In the genomic region with DNA sequence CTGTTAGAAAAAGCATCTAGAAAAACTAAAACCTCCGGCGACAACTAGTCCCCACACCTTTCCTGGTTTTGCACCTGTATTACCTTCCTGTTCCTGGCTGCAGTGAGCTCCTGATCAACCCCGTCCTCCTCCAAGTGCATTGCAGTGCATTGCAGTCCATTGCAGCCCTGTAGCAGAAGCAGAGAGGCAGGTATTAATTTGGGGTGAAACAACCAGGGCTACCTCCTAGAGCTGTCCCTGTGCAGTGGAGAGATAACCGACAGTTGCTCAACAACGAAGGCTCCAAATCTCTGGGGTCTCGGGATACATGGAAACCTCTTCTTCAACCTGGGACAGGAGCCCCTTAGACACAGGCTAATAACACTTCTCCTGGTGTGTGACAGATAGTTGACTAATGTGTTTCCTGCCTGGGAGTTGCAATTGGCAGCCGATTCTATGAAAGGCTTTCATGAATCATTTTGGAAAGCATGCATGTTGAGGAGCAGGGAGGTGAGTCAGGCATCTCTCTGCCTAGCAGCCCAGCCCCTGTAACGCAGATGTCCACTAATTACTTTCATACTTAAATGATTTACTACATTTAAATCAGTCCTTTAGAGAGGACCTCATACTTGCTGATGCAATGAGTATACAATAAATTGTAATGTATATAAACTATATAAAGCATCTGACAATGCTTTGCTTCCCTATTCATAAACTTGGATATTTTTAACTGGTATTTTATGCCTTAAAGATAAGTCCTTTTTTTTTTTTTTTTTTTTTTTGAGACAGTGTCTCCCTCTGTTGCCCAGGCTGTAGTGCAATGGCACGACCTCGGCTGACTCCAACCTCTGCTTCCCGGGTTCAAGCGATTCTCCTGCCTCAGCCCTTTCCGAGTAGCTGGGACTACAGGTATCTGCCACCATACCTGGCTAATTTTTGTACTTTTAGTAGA, we compare ENCODE assay signal across 2 cellular contexts.
TF ChIP-seq lines count a peak whose summit lies in the region.

No MANE protein-coding gene starts in this region.

TF ChIP-seq in HEK293, 187 proteins besides CTCF, POLR2A, EP300 and RAD21 (continued from another document):
- TF ChIP-seq ZNF366 (tag by site-specific recombination; conservative IDR thresholded peaks at IDR 0.05) (peak; percentile 52; the same call in 1 of the 2 replicates), ZBTB17 (tag by site-specific recombination; IDR thresholded peaks at IDR 0.05) (peak; percentile 41; the same call in 1 of the 2 replicates), SP7 (tag by site-specific recombination; IDR thresholded peaks at IDR 0.05) (peak; percentile 62)

TF ChIP-seq in SK-N-SH, 30 proteins besides CTCF, POLR2A, EP300 and RAD21 (continued from another document):
- TF ChIP-seq, protein P1, sequence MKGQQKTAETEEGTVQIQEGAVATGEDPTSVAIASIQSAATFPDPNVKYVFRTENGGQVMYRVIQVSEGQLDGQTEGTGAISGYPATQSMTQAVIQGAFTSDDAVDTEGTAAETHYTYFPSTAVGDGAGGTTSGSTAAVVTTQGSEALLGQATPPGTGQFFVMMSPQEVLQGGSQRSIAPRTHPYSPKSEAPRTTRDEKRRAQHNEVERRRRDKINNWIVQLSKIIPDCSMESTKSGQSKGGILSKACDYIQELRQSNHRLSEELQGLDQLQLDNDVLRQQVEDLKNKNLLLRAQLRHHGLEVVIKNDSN (IDR thresholded peaks at IDR 0.05; ENCODE audit: borderline replicate concordance, low read depth), result no peak
- TF ChIP-seq POLR2AphosphoS5 (IDR thresholded peaks at IDR 0.05; ENCODE audit: low read depth, low read length), result peak; percentile 92
- TF ChIP-seq JUND (IDR thresholded peaks at IDR 0.05), result peak; percentile 98
- no peak for TF ChIP-seq EZH2phosphoT487 (IDR thresholded peaks at IDR 0.05; ENCODE audit: borderline replicate concordance, low read depth)
- TF ChIP-seq SIN3A (IDR thresholded peaks at IDR 0.05; ENCODE audit: borderline replicate concordance, low read depth, low read length), result peak; percentile 87
- TF ChIP-seq, protein P2, sequence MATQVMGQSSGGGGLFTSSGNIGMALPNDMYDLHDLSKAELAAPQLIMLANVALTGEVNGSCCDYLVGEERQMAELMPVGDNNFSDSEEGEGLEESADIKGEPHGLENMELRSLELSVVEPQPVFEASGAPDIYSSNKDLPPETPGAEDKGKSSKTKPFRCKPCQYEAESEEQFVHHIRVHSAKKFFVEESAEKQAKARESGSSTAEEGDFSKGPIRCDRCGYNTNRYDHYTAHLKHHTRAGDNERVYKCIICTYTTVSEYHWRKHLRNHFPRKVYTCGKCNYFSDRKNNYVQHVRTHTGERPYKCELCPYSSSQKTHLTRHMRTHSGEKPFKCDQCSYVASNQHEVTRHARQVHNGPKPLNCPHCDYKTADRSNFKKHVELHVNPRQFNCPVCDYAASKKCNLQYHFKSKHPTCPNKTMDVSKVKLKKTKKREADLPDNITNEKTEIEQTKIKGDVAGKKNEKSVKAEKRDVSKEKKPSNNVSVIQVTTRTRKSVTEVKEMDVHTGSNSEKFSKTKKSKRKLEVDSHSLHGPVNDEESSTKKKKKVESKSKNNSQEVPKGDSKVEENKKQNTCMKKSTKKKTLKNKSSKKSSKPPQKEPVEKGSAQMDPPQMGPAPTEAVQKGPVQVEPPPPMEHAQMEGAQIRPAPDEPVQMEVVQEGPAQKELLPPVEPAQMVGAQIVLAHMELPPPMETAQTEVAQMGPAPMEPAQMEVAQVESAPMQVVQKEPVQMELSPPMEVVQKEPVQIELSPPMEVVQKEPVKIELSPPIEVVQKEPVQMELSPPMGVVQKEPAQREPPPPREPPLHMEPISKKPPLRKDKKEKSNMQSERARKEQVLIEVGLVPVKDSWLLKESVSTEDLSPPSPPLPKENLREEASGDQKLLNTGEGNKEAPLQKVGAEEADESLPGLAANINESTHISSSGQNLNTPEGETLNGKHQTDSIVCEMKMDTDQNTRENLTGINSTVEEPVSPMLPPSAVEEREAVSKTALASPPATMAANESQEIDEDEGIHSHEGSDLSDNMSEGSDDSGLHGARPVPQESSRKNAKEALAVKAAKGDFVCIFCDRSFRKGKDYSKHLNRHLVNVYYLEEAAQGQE (IDR thresholded peaks at IDR 0.05; ENCODE audit: low read depth, low read length), result peak; percentile 75
- no peak; the same call in 1 of the 2 replicates for TF ChIP-seq RCOR1 (IDR thresholded peaks at IDR 0.05; ENCODE audit: low read length)
- no peak for TF ChIP-seq FOXJ3 (CRISPR knock-in tag; IDR thresholded peaks at IDR 0.05)
- TF ChIP-seq, protein P3, sequence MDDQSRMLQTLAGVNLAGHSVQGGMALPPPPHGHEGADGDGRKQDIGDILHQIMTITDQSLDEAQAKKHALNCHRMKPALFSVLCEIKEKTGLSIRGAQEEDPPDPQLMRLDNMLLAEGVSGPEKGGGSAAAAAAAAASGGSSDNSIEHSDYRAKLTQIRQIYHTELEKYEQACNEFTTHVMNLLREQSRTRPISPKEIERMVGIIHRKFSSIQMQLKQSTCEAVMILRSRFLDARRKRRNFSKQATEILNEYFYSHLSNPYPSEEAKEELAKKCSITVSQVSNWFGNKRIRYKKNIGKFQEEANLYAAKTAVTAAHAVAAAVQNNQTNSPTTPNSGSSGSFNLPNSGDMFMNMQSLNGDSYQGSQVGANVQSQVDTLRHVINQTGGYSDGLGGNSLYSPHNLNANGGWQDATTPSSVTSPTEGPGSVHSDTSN (IDR thresholded peaks at IDR 0.05), result peak; percentile 98
- TF ChIP-seq MEF2A (IDR thresholded peaks at IDR 0.05; ENCODE audit: borderline replicate concordance, low read depth), result no peak
- TF ChIP-seq, protein P4, sequence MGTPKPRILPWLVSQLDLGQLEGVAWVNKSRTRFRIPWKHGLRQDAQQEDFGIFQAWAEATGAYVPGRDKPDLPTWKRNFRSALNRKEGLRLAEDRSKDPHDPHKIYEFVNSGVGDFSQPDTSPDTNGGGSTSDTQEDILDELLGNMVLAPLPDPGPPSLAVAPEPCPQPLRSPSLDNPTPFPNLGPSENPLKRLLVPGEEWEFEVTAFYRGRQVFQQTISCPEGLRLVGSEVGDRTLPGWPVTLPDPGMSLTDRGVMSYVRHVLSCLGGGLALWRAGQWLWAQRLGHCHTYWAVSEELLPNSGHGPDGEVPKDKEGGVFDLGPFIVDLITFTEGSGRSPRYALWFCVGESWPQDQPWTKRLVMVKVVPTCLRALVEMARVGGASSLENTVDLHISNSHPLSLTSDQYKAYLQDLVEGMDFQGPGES (IDR thresholded peaks at IDR 0.05; ENCODE audit: low read depth, low read length), result no peak
- peak; percentile 47; the same call in 1 of the 2 replicates for TF ChIP-seq YY1 (IDR thresholded peaks at IDR 0.05; ENCODE audit: low read depth)
- TF ChIP-seq, protein P5, sequence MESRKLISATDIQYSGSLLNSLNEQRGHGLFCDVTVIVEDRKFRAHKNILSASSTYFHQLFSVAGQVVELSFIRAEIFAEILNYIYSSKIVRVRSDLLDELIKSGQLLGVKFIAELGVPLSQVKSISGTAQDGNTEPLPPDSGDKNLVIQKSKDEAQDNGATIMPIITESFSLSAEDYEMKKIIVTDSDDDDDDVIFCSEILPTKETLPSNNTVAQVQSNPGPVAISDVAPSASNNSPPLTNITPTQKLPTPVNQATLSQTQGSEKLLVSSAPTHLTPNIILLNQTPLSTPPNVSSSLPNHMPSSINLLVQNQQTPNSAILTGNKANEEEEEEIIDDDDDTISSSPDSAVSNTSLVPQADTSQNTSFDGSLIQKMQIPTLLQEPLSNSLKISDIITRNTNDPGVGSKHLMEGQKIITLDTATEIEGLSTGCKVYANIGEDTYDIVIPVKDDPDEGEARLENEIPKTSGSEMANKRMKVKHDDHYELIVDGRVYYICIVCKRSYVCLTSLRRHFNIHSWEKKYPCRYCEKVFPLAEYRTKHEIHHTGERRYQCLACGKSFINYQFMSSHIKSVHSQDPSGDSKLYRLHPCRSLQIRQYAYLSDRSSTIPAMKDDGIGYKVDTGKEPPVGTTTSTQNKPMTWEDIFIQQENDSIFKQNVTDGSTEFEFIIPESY (IDR thresholded peaks at IDR 0.05; ENCODE audit: borderline replicate concordance, low read depth), result peak; percentile 77; the same call in 1 of the 2 replicates
- TF ChIP-seq FOXM1 (IDR thresholded peaks at IDR 0.05; ENCODE audit: low read depth), result peak; percentile 62; the same call in 1 of the 2 replicates
- TF ChIP-seq, protein P6, sequence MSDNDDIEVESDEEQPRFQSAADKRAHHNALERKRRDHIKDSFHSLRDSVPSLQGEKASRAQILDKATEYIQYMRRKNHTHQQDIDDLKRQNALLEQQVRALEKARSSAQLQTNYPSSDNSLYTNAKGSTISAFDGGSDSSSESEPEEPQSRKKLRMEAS (IDR thresholded peaks at IDR 0.05; ENCODE audit: low read depth), result peak; percentile 74
- TF ChIP-seq MXI1 (IDR thresholded peaks at IDR 0.05; ENCODE audit: low read depth, low read length), result no peak
- no peak for TF ChIP-seq RFX5 (IDR thresholded peaks at IDR 0.05; ENCODE audit: low read length)
- peak; percentile 99 for TF ChIP-seq FOSL2 (IDR thresholded peaks at IDR 0.05; ENCODE audit: borderline replicate concordance, low read depth)
- TF ChIP-seq TAF1 (IDR thresholded peaks at IDR 0.05; ENCODE audit: borderline replicate concordance, low read depth, low read length), result no peak
- peak; percentile 98 for TF ChIP-seq NFIC (IDR thresholded peaks at IDR 0.05; ENCODE audit: borderline replicate concordance)
- TF ChIP-seq GATA2 (CRISPR knock-in tag; IDR thresholded peaks at IDR 0.05), result no peak
- no peak for TF ChIP-seq NRF1 (IDR thresholded peaks at IDR 0.05; ENCODE audit: low read depth, low read length)
- TF ChIP-seq CHD2 (IDR thresholded peaks at IDR 0.05; ENCODE audit: low read length, partially characterized antibody), result no peak
- peak; percentile 99 for TF ChIP-seq TCF12 (IDR thresholded peaks at IDR 0.05)
- TF ChIP-seq TEAD4 (IDR thresholded peaks at IDR 0.05; ENCODE audit: borderline replicate concordance, insufficient read depth), result peak; percentile 85
